In the genomic region with DNA sequence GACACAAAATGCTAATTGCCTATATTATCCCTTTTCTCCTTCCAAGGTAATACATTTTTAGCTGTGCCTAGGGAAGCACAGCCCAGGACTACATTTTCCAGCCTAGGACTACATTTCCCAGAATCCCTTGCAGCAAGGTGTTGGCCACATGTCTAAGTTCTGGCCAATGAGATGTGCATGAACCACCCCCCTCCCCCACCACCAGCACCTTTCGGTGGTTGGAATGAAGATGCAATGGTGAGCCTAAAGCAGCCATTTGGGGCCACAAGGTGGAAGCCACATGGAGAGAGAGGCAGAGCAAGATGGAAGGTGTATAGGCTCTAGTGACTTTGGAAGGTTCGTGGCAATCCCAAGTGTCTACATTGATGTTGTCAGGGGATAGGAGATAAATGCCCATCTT, we compare ENCODE assay signal across 9 cellular contexts. TPM values are rescaled to one million over a fixed set of nuclear protein-coding genes. Genes with fewer than 3 reads are reported as not detected.
A peak's percentile ranks its signal among the peaks of the same experiment; 100 is the strongest.
DNase-seq lines count a peak whose midpoint lies in the region; ATAC-seq and TF ChIP-seq lines count a peak whose summit lies in the region.
"Had no signal": no experiment of that assay in that cellular context is flagged by ENCODE, and none has a peak within 500 bp of the region (broad histone marks: within the 10 kb centered on the region; RNA-seq: fewer than 3 reads in every experiment).

No MANE protein-coding gene starts in this region.

- H3K36me3 Mint-ChIP-seq in activated naive CD8-positive, alpha-beta T cell treated with anti-CD3 and anti-CD28 coated beads for 36 hours, result no peaks in the 10 kb centered on the region
- no peaks in the 10 kb centered on the region for H3K36me3 Mint-ChIP-seq in natural killer cell treated with Interleukin-12 subunit alpha and Interleukin-12 subunit beta and Interleukin-15 and Interleukin-18, amount 100 ng/mL, for 72 hours
- no peaks in the 10 kb centered on the region for H3K36me3 Mint-ChIP-seq in T-helper 17 cell (ENCODE audit: low read depth)

- no peak overlapping the region for H3K4me3 ChIP-seq in NB4 (ENCODE audit: low read depth, low read length)
- H3K4me3 ChIP-seq: lung had no signal

- peak; percentile 23 for DNase-seq in NCI-H748 (lab: John Stamatoyannopoulos, UW; ENCODE audit: unreplicated experiment)
- DNase-seq in NCI-H748 treated with DMSO at 0.1 percent for 48 hours (lab: John Stamatoyannopoulos, UW), result no peak
- DNase-seq in NB4 (ENCODE audit: low read depth), result peak; percentile 42
- peak; percentile 28 for DNase-seq in activated naive CD8-positive, alpha-beta T cell treated with anti-CD3 and anti-CD28 coated beads for 36 hours
- peak; percentile 39 for DNase-seq in natural killer cell treated with Interleukin-12 subunit alpha and Interleukin-12 subunit beta and Interleukin-15 and Interleukin-18, amount 100 ng/mL, for 72 hours (ENCODE audit: low spot score)
- no peak for DNase-seq in hippocampal formation (lab: John Stamatoyannopoulos, UW)
- DNase-seq in ureter (ENCODE audit: low spot score), result no peak
- no peak for DNase-seq in T-helper 17 cell

- H3K9me3 ChIP-seq in T-helper 17 cell (ENCODE audit: control insufficient read depth, low read length, poor library complexity, severe bottlenecking), result no peaks in the 10 kb centered on the region

- H3K27ac Mint-ChIP-seq in activated naive CD8-positive, alpha-beta T cell treated with anti-CD3 and anti-CD28 coated beads for 36 hours, result no peak overlapping the region
- no peak overlapping the region for H3K27ac Mint-ChIP-seq in natural killer cell treated with Interleukin-12 subunit alpha and Interleukin-12 subunit beta and Interleukin-15 and Interleukin-18, amount 100 ng/mL, for 72 hours
- H3K27ac Mint-ChIP-seq in T-helper 17 cell, result no peak overlapping the region

- no peak for TF ChIP-seq CTCF in NB4 (IDR thresholded peaks at IDR 0.05; ENCODE audit: low read depth, low read length)

- no peak overlapping the region for H3K4me3 Mint-ChIP-seq in activated naive CD8-positive, alpha-beta T cell treated with anti-CD3 and anti-CD28 coated beads for 36 hours
- H3K4me3 Mint-ChIP-seq in natural killer cell treated with Interleukin-12 subunit alpha and Interleukin-12 subunit beta and Interleukin-15 and Interleukin-18, amount 100 ng/mL, for 72 hours, result no peak overlapping the region
- no peak overlapping the region for H3K4me3 Mint-ChIP-seq in T-helper 17 cell

- ATAC-seq in natural killer cell treated with Interleukin-12 subunit alpha and Interleukin-12 subunit beta and Interleukin-15 and Interleukin-18, amount 100 ng/mL, for 72 hours, result peak in 1 of 2 donors; percentile 74
- no peak for ATAC-seq in T-helper 17 cell

- no peaks in the 10 kb centered on the region for H3K4me1 Mint-ChIP-seq in activated naive CD8-positive, alpha-beta T cell treated with anti-CD3 and anti-CD28 coated beads for 36 hours
- H3K4me1 Mint-ChIP-seq in natural killer cell treated with Interleukin-12 subunit alpha and Interleukin-12 subunit beta and Interleukin-15 and Interleukin-18, amount 100 ng/mL, for 72 hours (ENCODE audit: low read depth in 2 of 2), result no peaks in the 10 kb centered on the region
- H3K4me1 Mint-ChIP-seq in T-helper 17 cell, result peaks cover 7% of the 10 kb centered on the region

- peaks cover 2% of the 10 kb centered on the region for H3K9me3 Mint-ChIP-seq in activated naive CD8-positive, alpha-beta T cell treated with anti-CD3 and anti-CD28 coated beads for 36 hours
- no peaks in the 10 kb centered on the region for H3K9me3 Mint-ChIP-seq in natural killer cell treated with Interleukin-12 subunit alpha and Interleukin-12 subunit beta and Interleukin-15 and Interleukin-18, amount 100 ng/mL, for 72 hours

- peaks cover 12% of the 10 kb centered on the region for H3K27me3 Mint-ChIP-seq in activated naive CD8-positive, alpha-beta T cell treated with anti-CD3 and anti-CD28 coated beads for 36 hours
- H3K27me3 Mint-ChIP-seq in natural killer cell treated with Interleukin-12 subunit alpha and Interleukin-12 subunit beta and Interleukin-15 and Interleukin-18, amount 100 ng/mL, for 72 hours, result peaks cover 8 to 15% of the 10 kb centered on the region in 2 donors
- H3K27me3 Mint-ChIP-seq in T-helper 17 cell, result peaks cover 19% of the 10 kb centered on the region

- no peak for TF ChIP-seq POLR2A in NB4 (IDR thresholded peaks at IDR 0.05; ENCODE audit: extremely low read depth, insufficient read length)

RNA-seq across cellular contexts. Expression of a gene that starts 16.2 kb away (rescaled TPM):
- total RNA-seq in activated naive CD8-positive, alpha-beta T cell treated with anti-CD3 and anti-CD28 coated beads for 36 hours, result under 1 TPM in 1 of 2 experiments, not detected in 1; 0.08 TPM
- total RNA-seq in natural killer cell treated with Interleukin-12 subunit alpha and Interleukin-12 subunit beta and Interleukin-15 and Interleukin-18, amount 100 ng/mL, for 72 hours, result not detected
- total RNA-seq in ureter (1.4 TPM), T-helper 17 cell (not detected)

RNA-seq across cellular contexts. Expression of a gene that starts 47.4 kb away (rescaled TPM):
- total RNA-seq in activated naive CD8-positive, alpha-beta T cell treated with anti-CD3 and anti-CD28 coated beads for 36 hours, result 10 to 100 TPM; 61.0 to 62.2 TPM
- 10 to 100 TPM; 71.0 to 75.6 TPM for total RNA-seq in natural killer cell treated with Interleukin-12 subunit alpha and Interleukin-12 subunit beta and Interleukin-15 and Interleukin-18, amount 100 ng/mL, for 72 hours
- total RNA-seq in ureter, result 61.6 TPM
- 10 to 100 TPM; 34.6 to 36.0 TPM for total RNA-seq in T-helper 17 cell

Comparison
In these comparisons a context has a peak if more than half of its experiments do, and no peak if none do; other contexts are left out.
1. DNase-seq: peak in NCI-H748 (single experiment), NB4 (single experiment), activated naive CD8-positive, alpha-beta T cell treated with anti-CD3 and anti-CD28 coated beads for 36 hours (single experiment) and natural killer cell treated with Interleukin-12 subunit alpha and Interleukin-12 subunit beta and Interleukin-15 and Interleukin-18, amount 100 ng/mL, for 72 hours (single experiment); none in NCI-H748 treated with DMSO at 0.1 percent for 48 hours (single experiment), hippocampal formation (0 of 2), ureter (single experiment) and T-helper 17 cell (0 of 3).